Comparison of ENCODE assay signal across 11 cellular contexts in genomic region chr13:69948016-69948415, GRCh38.
DNase-seq lines count a peak whose midpoint lies in the region; ATAC-seq lines count a peak whose summit lies in the region.
"Had no signal": no experiment of that assay in that cellular context is flagged by ENCODE, and none has a peak within 500 bp of the region (broad histone marks: within the 10 kb centered on the region; RNA-seq: fewer than 3 reads in every experiment).

No MANE protein-coding gene starts in this region.

- DNase-seq in RPMI8226: peak; percentile 7
- no peak for DNase-seq in cortex of kidney (lab: John Stamatoyannopoulos, UW)
- DNase-seq in activated CD8-positive, alpha-beta memory T cell treated with anti-CD3 and anti-CD28 coated beads, Interleukin-2, amount 50 U/mL, for 48 hours: no peak
- no peak for DNase-seq in DMS153 treated with DMSO at 0.1 percent for 48 hours (lab: John Stamatoyannopoulos, UW; ENCODE audit: unreplicated experiment)
- no peak for DNase-seq in putamen (ENCODE audit: low spot score)
- DNase-seq: activated CD4-positive, alpha-beta T cell treated with anti-CD3 and anti-CD28 coated beads, Interleukin-2, amount 50 U/mL, for 48 hours; CD8-positive, alpha-beta T cell; pancreas had no signal

- ATAC-seq in GM18520 (IDR thresholded peaks at IDR 0.05; ENCODE audit: unreplicated experiment) (peak; percentile 80), GM21526 (IDR thresholded peaks at IDR 0.05; ENCODE audit: low FRiP score, unreplicated experiment) (peak; percentile 90), HG03108 (IDR thresholded peaks at IDR 0.05; ENCODE audit: unreplicated experiment) (peak; percentile 99)
- ATAC-seq: CD8-positive, alpha-beta T cell; pancreas had no signal
